ENCODE assay signal across 9 cellular contexts in genomic region chr5:1555011-1555807, GRCh38. TPM values are rescaled to one million over a fixed set of nuclear protein-coding genes. Genes with fewer than 3 reads are reported as not detected.
A peak's percentile ranks its signal among the peaks of the same experiment; 100 is the strongest.
DNase-seq lines count a peak whose midpoint lies in the region; ATAC-seq and TF ChIP-seq lines count a peak whose summit lies in the region.
"Had no signal": no experiment of that assay in that cellular context is flagged by ENCODE, and none has a peak within 500 bp of the region (broad histone marks: within the 10 kb centered on the region; RNA-seq: fewer than 3 reads in every experiment).

No MANE protein-coding gene starts in this region.

- dilution Hi-C loops in mammary epithelial cell (cut with HindIII; ENCODE audit: low sequenced_read_pairs) = loop anchor here (5.0 kb wide), 1 partner anchor 33 kb away; the partner anchor contains the start of gene LPCAT1

- no peaks in the 10 kb centered on the region for H3K36me3 Mint-ChIP-seq in progenitor cell of endocrine pancreas (ENCODE audit: insufficient read depth)
- H3K36me3 Mint-ChIP-seq: mesothelial cell of epicardium had no signal

- intact Hi-C loops in mammary epithelial cell (cut with micrococcal nuclease) = no loop called here

- no peak for TF ChIP-seq POLR2A in tibial nerve (IDR thresholded peaks at IDR 0.05)

- no peaks in the 10 kb centered on the region for H3K79me2 ChIP-seq in mammary epithelial cell (ENCODE audit: insufficient read depth, low read length)

- in situ Hi-C loops in mammary epithelial cell (cut with MboI; ENCODE audit: low sequenced_read_pairs in 2 of 2) = no loop called here

- H3K4me1 ChIP-seq in mammary epithelial cell (ENCODE audit: insufficient read depth, low read length) (peaks cover 17% of the 10 kb centered on the region), tibial nerve (peaks cover 0 to 30% (median 7%) of the 10 kb centered on the region in 4 donors)

- H3K4me3 Mint-ChIP-seq in progenitor cell of endocrine pancreas (ENCODE audit: low read depth) = no peak overlapping the region
- H3K4me3 Mint-ChIP-seq: mesothelial cell of epicardium had no signal

- H3K36me3 ChIP-seq in mammary epithelial cell (ENCODE audit: insufficient read depth, low read length) (no peaks in the 10 kb centered on the region), tibial nerve (no peaks in the 10 kb centered on the region)

- no peak for TF ChIP-seq EP300 in tibial nerve (IDR thresholded peaks at IDR 0.05)

- H3K9me3 Mint-ChIP-seq in progenitor cell of endocrine pancreas (ENCODE audit: low read depth) = no peaks in the 10 kb centered on the region
- H3K9me3 Mint-ChIP-seq: mesothelial cell of epicardium had no signal

- WGBS in mammary epithelial cell (ENCODE audit: low coverage, missing lambda C conversion rate) = 2% methylated on average over 27 of the region's 28 CpGs
- 66 to 67% methylated on average over 25 to 28 of the region's 28 CpGs for WGBS in tibial nerve, 2 donors

- ATAC-seq in GM19023 (IDR thresholded peaks at IDR 0.05; ENCODE audit: unreplicated experiment) = no peak

- no peak overlapping the region for H2AFZ ChIP-seq in mammary epithelial cell (ENCODE audit: low read depth, low read length)

- no peak overlapping the region for H3K27ac Mint-ChIP-seq in progenitor cell of endocrine pancreas
- H3K27ac Mint-ChIP-seq: mesothelial cell of epicardium had no signal

- BruUV-seq in mammary epithelial cell (replicated peaks; lab: Mats Ljungman, UMichigan) = no TSS peak

- H3K4me3 ChIP-seq in mammary epithelial cell (replicated peaks in 1 of 3; ENCODE audit: insufficient read depth in 1 of 3, low read depth in 2 of 3, low read length in 3 of 3) (no peak overlapping the region), tibial nerve (no peak overlapping the region)

- peaks cover 2% of the 10 kb centered on the region for H4K20me1 ChIP-seq in mammary epithelial cell (ENCODE audit: insufficient read depth, low read length)

- peaks cover 41% of the 10 kb centered on the region for H3K27me3 ChIP-seq in mammary epithelial cell (ENCODE audit: insufficient read depth, low read length)
- H3K27me3 ChIP-seq in tibial nerve = peaks cover 0 to 20% of the 10 kb centered on the region in 2 donors

- H3K27ac ChIP-seq in mammary epithelial cell (ENCODE audit: insufficient read depth, low read depth, low read length) (no peak overlapping the region), tibial nerve (no peak overlapping the region)

- no peak overlapping the region for H3K4me2 ChIP-seq in mammary epithelial cell (ENCODE audit: insufficient read depth, low read depth, low read length)

- TF ChIP-seq CTCF in mammary epithelial cell (conservative IDR thresholded peaks at IDR 0.05 in 1 of 2, IDR thresholded peaks at IDR 0.05 in 1 of 2; ENCODE audit: extremely low read depth in 1 of 2, insufficient read depth in 1 of 2, low read depth in 1 of 2, low read length in 2 of 2) (no peak), tibial nerve (IDR thresholded peaks at IDR 0.05) (no peak), progenitor cell of endocrine pancreas (IDR thresholded peaks at IDR 0.05; ENCODE audit: unreplicated experiment) (no peak)

- peak; percentile 44 for DNase-seq in GM04504 (ENCODE audit: low read depth)
- DNase-seq in NCI-H2029 treated with DMSO at 0.1 percent for 48 hours (lab: John Stamatoyannopoulos, UW) = peak; percentile 98
- DNase-seq in mammary epithelial cell = peak; percentile 85
- DNase-seq in renal cortical epithelial cell (ENCODE audit: low read depth) = peak; percentile 99
- DNase-seq in tibial nerve (ENCODE audit: low spot score in 2 of 2) = no peak
- no peak for DNase-seq in progenitor cell of endocrine pancreas (ENCODE audit: low spot score, unreplicated experiment)
- DNase-seq in pons (ENCODE audit: low spot score) = no peak

- H3K9me3 ChIP-seq in mammary epithelial cell (replicated peaks; ENCODE audit: insufficient read depth, low read length) (no peaks in the 10 kb centered on the region), tibial nerve (no peaks in the 10 kb centered on the region)

- H3K9ac ChIP-seq in mammary epithelial cell (ENCODE audit: insufficient read depth, low read length) = no peak overlapping the region

- H3K27me3 Mint-ChIP-seq in progenitor cell of endocrine pancreas = peaks cover 14% of the 10 kb centered on the region

- CTCF ChIA-PET in mammary epithelial cell (lab: Charles Lee; ENCODE audit: low non-redundant PET) = interaction anchor here (0.6 kb wide), 1 partner anchor 1186 kb away, joined by 4 read pairs; no protein-coding TSS in a partner anchor

- peaks cover 3% of the 10 kb centered on the region for H3K4me1 Mint-ChIP-seq in progenitor cell of endocrine pancreas (ENCODE audit: low read depth)
- H3K4me1 Mint-ChIP-seq: mesothelial cell of epicardium had no signal

RNA-seq across cellular contexts. Expression of gene LPCAT1, which starts 31.4 kb away (rescaled TPM):
- total RNA-seq in mammary epithelial cell (10 to 100 TPM; 37.1 to 43.5 TPM), renal cortical epithelial cell (80.9 and 176 TPM in 2 replicates), tibial nerve (10 to 100 TPM; 23.4 to 45.3 (median 26.8) TPM), progenitor cell of endocrine pancreas (73.3 and 76.4 TPM in 2 replicates)
- 50.3 TPM for polyA plus RNA-seq in mammary epithelial cell
- 35.9 TPM for polyA minus RNA-seq in mammary epithelial cell

Comparison
In these comparisons a context has a peak if more than half of its experiments do, and no peak if none do; other contexts are left out.
1. DNase-seq: peak in GM04504 (single experiment), NCI-H2029 treated with DMSO at 0.1 percent for 48 hours (single experiment), mammary epithelial cell (single experiment) and renal cortical epithelial cell (single experiment); none in tibial nerve (0 of 2), progenitor cell of endocrine pancreas (single experiment) and pons (single experiment).